Comparison of ENCODE assay signal across 1 cellular context in genomic region chr1:32759997-32760623, GRCh38.
TF ChIP-seq lines count a peak whose summit lies in the region.

No MANE protein-coding gene starts in this region.

TF ChIP-seq in HepG2, 621 proteins besides CTCF, POLR2A, EP300 and RAD21 (continued from another document and continues in another):
- TF ChIP-seq KIAA2018 (CRISPR knock-in tag; IDR thresholded peaks at IDR 0.05; ENCODE audit: borderline replicate concordance) (no peak), ZNF12 (CRISPR knock-in tag; IDR thresholded peaks at IDR 0.05) (no peak), PHF5A (CRISPR knock-in tag; IDR thresholded peaks at IDR 0.05; ENCODE audit: low read depth, unreplicated experiment) (no peak), ZNF749 (CRISPR knock-in tag; IDR thresholded peaks at IDR 0.05; ENCODE audit: borderline replicate concordance) (peak; percentile 49; the same call in 1 of the 2 replicates), CEBPB (IDR thresholded peaks at IDR 0.05; ENCODE audit: borderline replicate concordance, low read depth, low read length) (no peak), ZNF235 (CRISPR knock-in tag; IDR thresholded peaks at IDR 0.05; ENCODE audit: borderline replicate concordance) (no peak), ZNF674 (CRISPR knock-in tag; IDR thresholded peaks at IDR 0.05; ENCODE audit: low read depth) (no peak), SNAPC2 (CRISPR knock-in tag; IDR thresholded peaks at IDR 0.05) (no peak), TRIM24 (CRISPR knock-in tag; IDR thresholded peaks at IDR 0.05) (no peak), CHCHD3 (CRISPR knock-in tag; IDR thresholded peaks at IDR 0.05) (no peak), HCFC1 (IDR thresholded peaks at IDR 0.05; ENCODE audit: low read depth, low read length) (no peak), ZNF160 (CRISPR knock-in tag; IDR thresholded peaks at IDR 0.05) (no peak), ZNF597 (CRISPR knock-in tag; IDR thresholded peaks at IDR 0.05) (no peak), GATAD1 (CRISPR knock-in tag; IDR thresholded peaks at IDR 0.05) (peak; percentile 40; the same call in 1 of the 2 replicates), ZNF543 (CRISPR knock-in tag; IDR thresholded peaks at IDR 0.05) (no peak), ZFP91 (CRISPR knock-in tag; IDR thresholded peaks at IDR 0.05; ENCODE audit: borderline replicate concordance) (peak; percentile 54), RORA (CRISPR knock-in tag; IDR thresholded peaks at IDR 0.05) (no peak), HDAC1 (CRISPR knock-in tag; IDR thresholded peaks at IDR 0.05) (peak; percentile 85), MED1 (CRISPR knock-in tag; IDR thresholded peaks at IDR 0.05) (peak; percentile 86), ZGPAT (CRISPR knock-in tag; IDR thresholded peaks at IDR 0.05) (peak; percentile 84; the same call in 1 of the 2 replicates), ZC3H13 (CRISPR knock-in tag; IDR thresholded peaks at IDR 0.05) (no peak), PLRG1 (conservative IDR thresholded peaks at IDR 0.05) (no peak), ZBTB42 (CRISPR knock-in tag; IDR thresholded peaks at IDR 0.05) (no peak), ZNF557 (CRISPR knock-in tag; IDR thresholded peaks at IDR 0.05) (no peak), ZNF33B (CRISPR knock-in tag; IDR thresholded peaks at IDR 0.05) (no peak), ZNF691 (CRISPR knock-in tag; IDR thresholded peaks at IDR 0.05; ENCODE audit: borderline replicate concordance, low read depth) (no peak), ERF (CRISPR knock-in tag; IDR thresholded peaks at IDR 0.05) (peak; percentile 64), PREB (CRISPR knock-in tag; IDR thresholded peaks at IDR 0.05) (no peak), REPIN1 (CRISPR knock-in tag; IDR thresholded peaks at IDR 0.05; ENCODE audit: borderline replicate concordance, low read depth) (no peak), UBTF (CRISPR knock-in tag; IDR thresholded peaks at IDR 0.05) (peak; percentile 48), BHLHE40 (IDR thresholded peaks at IDR 0.05; ENCODE audit: low read length) (no peak), STAT6 (CRISPR knock-in tag; IDR thresholded peaks at IDR 0.05; ENCODE audit: borderline replicate concordance) (peak; percentile 50; the same call in 1 of the 2 replicates), JDP2 (CRISPR knock-in tag; IDR thresholded peaks at IDR 0.05; ENCODE audit: borderline replicate concordance) (no peak), NR0B2 (CRISPR knock-in tag; IDR thresholded peaks at IDR 0.05) (no peak), CREB1 (IDR thresholded peaks at IDR 0.05) (no peak), CREB1 (CRISPR knock-in tag; IDR thresholded peaks at IDR 0.05) (no peak), PCBP2 (optimal IDR thresholded peaks at IDR 0.05; ENCODE audit: low read depth, low read length, poor library complexity, severe bottlenecking) (no peak), ZNF550 (CRISPR knock-in tag; IDR thresholded peaks at IDR 0.05; ENCODE audit: borderline replicate concordance) (no peak), ZNF7 (CRISPR knock-in tag; IDR thresholded peaks at IDR 0.05) (no peak), MAFK (conservative IDR thresholded peaks at IDR 0.05 in 1 of 2, IDR thresholded peaks at IDR 0.05 in 1 of 2; ENCODE audit: low read length in 2 of 2) (no peak), KLF11 (CRISPR knock-in tag; IDR thresholded peaks at IDR 0.05) (no peak), ZNF746 (CRISPR knock-in tag; IDR thresholded peaks at IDR 0.05) (peak; percentile 83), MAFG (CRISPR knock-in tag; IDR thresholded peaks at IDR 0.05) (no peak), RBM22 (optimal IDR thresholded peaks at IDR 0.05; ENCODE audit: low read length) (no peak), PAF1 (CRISPR knock-in tag; IDR thresholded peaks at IDR 0.05) (0 out of 2 replicates have a peak, but pooled peaks have one; percentile 10), ZNF546 (CRISPR knock-in tag; conservative IDR thresholded peaks at IDR 0.05) (peak; percentile 17; the same call in 1 of the 2 replicates)
